In genomic region chr4:128229458-128229805, GRCh38 we compare ENCODE assay signal across 20 cellular contexts. TPM values are rescaled to one million over a fixed set of nuclear protein-coding genes. Genes with fewer than 3 reads are reported as not detected.
DNase-seq lines count a peak whose midpoint lies in the region; ATAC-seq, FAIRE-seq and TF ChIP-seq lines count a peak whose summit lies in the region.
"Had no signal": no experiment of that assay in that cellular context is flagged by ENCODE, and none has a peak within 500 bp of the region (broad histone marks: within the 10 kb centered on the region; RNA-seq: fewer than 3 reads in every experiment).

No MANE protein-coding gene starts in this region.

- H3K27me3 ChIP-seq in cardiac muscle cell = no peaks in the 10 kb centered on the region
- no peaks in the 10 kb centered on the region for H3K27me3 ChIP-seq in gastrocnemius medialis
- H3K27me3 ChIP-seq: tibial nerve had no signal

- H3K36me3 ChIP-seq in cardiac muscle cell (no peaks in the 10 kb centered on the region), gastrocnemius medialis (no peaks in the 10 kb centered on the region)
- H3K36me3 ChIP-seq: tibial nerve had no signal

- H3K4me1 ChIP-seq in cardiac muscle cell (ENCODE audit: low read depth) (no peaks in the 10 kb centered on the region), gastrocnemius medialis (peaks cover 0 to 6% of the 10 kb centered on the region in 2 donors)
- H3K4me1 ChIP-seq: tibial nerve had no signal

- no peak for ATAC-seq in Right ventricle myocardium inferior
- no peak for ATAC-seq in gastrocnemius medialis
- ATAC-seq: activated naive CD8-positive, alpha-beta T cell treated with anti-CD3 and anti-CD28 coated beads, Interleukin-2, amount 50 U/mL, for 24 hours; activated T-helper 17 cell treated with anti-CD3 and anti-CD28 coated beads, Interleukin-2, amount 50 U/mL, for 72 hours; left colon; mucosa of descending colon; right cardiac atrium had no signal

- no peak for TF ChIP-seq POLR2A in gastrocnemius medialis (IDR thresholded peaks at IDR 0.05)
- TF ChIP-seq POLR2A in GM12892 (IDR thresholded peaks at IDR 0.05; ENCODE audit: low read depth, low read length) = no peak

- H3K9me3 ChIP-seq in cardiac muscle cell (ENCODE audit: low read depth) (no peaks in the 10 kb centered on the region), gastrocnemius medialis (no peaks in the 10 kb centered on the region)
- H3K9me3 ChIP-seq: mucosa of descending colon, SK-N-SH had no signal

- no peak for FAIRE-seq in GM12892 (lab: Jason Lieb, UNC)

- POLR2A ChIA-PET in RWPE1 (lab: Yijun Ruan, JAX; ENCODE audit: low non-redundant PET) = interaction anchor here (0.6 kb wide), 1 partner anchor 50 kb away, joined by 3 read pairs; no protein-coding TSS in a partner anchor

- in situ Hi-C loops in gastrocnemius medialis (cut with MboI; ENCODE audit: low sequenced_read_pairs in 4 of 4) = no loop called here

- intact Hi-C loops in Right ventricle myocardium inferior (cut with DNase I) (no loop called here), gastrocnemius medialis (cut with DNase I; ENCODE audit: low total_unique reads) (no loop called here)

- TF ChIP-seq CTCF in cardiac muscle cell (IDR thresholded peaks at IDR 0.05; ENCODE audit: low read depth, low read length) = no peak
- no peak for TF ChIP-seq CTCF in gastrocnemius medialis (IDR thresholded peaks at IDR 0.05 in 4 of 5, conservative IDR thresholded peaks at IDR 0.05 in 1 of 5)
- no peak for TF ChIP-seq CTCF in RWPE1 (conservative IDR thresholded peaks at IDR 0.05; ENCODE audit: low read depth)

- H3K4me3 ChIP-seq in cardiac muscle cell (no peak overlapping the region), gastrocnemius medialis (no peak overlapping the region)
- H3K4me3 ChIP-seq: mucosa of descending colon, tibial nerve had no signal

- DNase-seq in cardiac muscle cell (ENCODE audit: low read depth in 1 of 2, low spot score in 1 of 2) = peak; percentile 13 to 54
- no peak for DNase-seq in Right ventricle myocardium inferior (ENCODE audit: missing footprints)
- peak; percentile 68 for DNase-seq in amniotic epithelial cell (ENCODE audit: low read depth)
- peak; percentile 50 for DNase-seq in iris pigment epithelial cell (ENCODE audit: low read depth)
- no peak for DNase-seq in gastrocnemius medialis
- no peak for DNase-seq in stimulated activated CD4-positive, alpha-beta T cell treated with anti-CD3 and anti-CD28 coated beads, Interleukin-2, amount 100 ng/mL, for 24 hours
- DNase-seq in GM12892 (ENCODE audit: insufficient read length) = no peak
- no peak for DNase-seq in RWPE1 (ENCODE audit: low spot score)
- DNase-seq: activated naive CD8-positive, alpha-beta T cell treated with anti-CD3 and anti-CD28 coated beads, Interleukin-2, amount 50 U/mL, for 24 hours; CD4-positive, CD25-positive, alpha-beta regulatory T cell; central memory CD4-positive, alpha-beta T cell; left colon; mucosa of descending colon; NCI-H526 treated with DMSO at 0.1 percent for 48 hours; nucleus accumbens; right cardiac atrium; stimulated activated naive CD4-positive, alpha-beta T cell had no signal

- H3K27ac ChIP-seq in cardiac muscle cell (no peak overlapping the region), gastrocnemius medialis (no peak overlapping the region), RWPE1 (no peak overlapping the region)
- H3K27ac ChIP-seq: tibial nerve had no signal

- CTCF ChIA-PET in RWPE1 (lab: Yijun Ruan, JAX) = no interaction called here

RNA-seq across cellular contexts. Expression of gene PGRMC2, which starts 58.2 kb away (rescaled TPM):
- total RNA-seq in cardiac muscle cell (14.0 and 17.7 TPM in 2 replicates), Right ventricle myocardium inferior (66.1 TPM), gastrocnemius medialis (10 to 100 TPM in 3 of 4 donors, 1 to 10 TPM in 1; 8.3 to 26.7 (median 13.0) TPM)
- 38.9 and 39.2 TPM in 2 replicates for polyA plus RNA-seq in cardiac muscle cell
- polyA plus RNA-seq in GM12892 (2012; ENCODE audit: missing spikeins) = 28.0 TPM

Comparison
In these comparisons a context has a peak if more than half of its experiments do, and no peak if none do; other contexts are left out.
1. DNase-seq: peak in cardiac muscle cell (2 of 2), amniotic epithelial cell (single experiment) and iris pigment epithelial cell (single experiment); none in Right ventricle myocardium inferior (single experiment), gastrocnemius medialis (0 of 2), stimulated activated CD4-positive, alpha-beta T cell treated with anti-CD3 and anti-CD28 coated beads, Interleukin-2, amount 100 ng/mL, for 24 hours (0 of 2), GM12892 (single experiment) and RWPE1 (single experiment).